ENCODE assay signal across 20 cellular contexts in the genomic region with DNA sequence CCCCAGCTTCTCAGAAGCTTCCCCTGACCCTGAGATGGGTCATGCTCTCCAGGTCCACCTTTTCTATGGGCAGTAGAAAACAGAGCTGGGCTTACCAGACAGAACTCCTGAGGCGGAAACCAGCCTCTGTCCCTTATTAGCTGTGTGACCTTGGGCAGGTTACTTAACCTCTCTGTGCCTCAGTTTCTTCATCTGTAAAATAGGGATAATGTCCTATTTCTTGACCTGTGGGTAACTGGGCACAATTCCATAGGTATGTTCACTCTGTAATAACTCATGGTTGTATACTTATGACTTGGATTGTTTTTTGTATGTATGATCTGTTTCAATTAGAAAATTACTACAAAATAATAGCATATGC. TPM values are rescaled to one million over a fixed set of nuclear protein-coding genes. Genes with fewer than 3 reads are reported as not detected.
DNase-seq lines count a peak whose midpoint lies in the region; ATAC-seq and FAIRE-seq lines count a peak whose summit lies in the region.
"Had no signal": no experiment of that assay in that cellular context is flagged by ENCODE, and none has a peak within 500 bp of the region (broad histone marks: within the 10 kb centered on the region; RNA-seq: fewer than 3 reads in every experiment).

No MANE protein-coding gene starts in this region.

- DNase-seq in activated T-cell treated with anti-CD3 and anti-CD28 coated beads, Interleukin-2, amount 50 U/mL, for 72 hours: no peak
- no peak for DNase-seq in activated T-cell treated with anti-CD3 and anti-CD28 coated beads for 4 hours
- no peak for DNase-seq in stimulated activated naive B cell treated with anti-CD40 and anti-IgM and Interleukin-4, amounts not matched to agents 10 μg/mL and 1 μg/mL and 100 μg/mL, for 72 hours
- DNase-seq in urothelium cell line (ENCODE audit: low spot score): no peak
- DNase-seq in NCI-H2171 treated with DMSO at 0.1 percent for 48 hours (lab: John Stamatoyannopoulos, UW): no peak
- DNase-seq in NCI-H446 treated with DMSO at 0.1 percent for 48 hours (lab: John Stamatoyannopoulos, UW): no peak
- DNase-seq: CD8-positive, alpha-beta memory T cell; DMS79 treated with DMSO at 0.1 percent for 48 hours; NCI-H1092 treated with DMSO at 0.1 percent for 48 hours; NCI-H146; NCI-H2029 treated with DMSO at 0.1 percent for 48 hours; NCI-H2171; NCI-H446; NK-92 treated with Interleukin-12 subunit alpha and Interleukin-12 subunit beta, amount 100 ng/mL, for 24 hours had no signal

- no peaks in the 10 kb centered on the region for H3K27me3 Mint-ChIP-seq in activated T-cell treated with anti-CD3 and anti-CD28 coated beads, Interleukin-2, amount 50 U/mL, for 72 hours (ENCODE audit: low read depth)
- no peaks in the 10 kb centered on the region for H3K27me3 Mint-ChIP-seq in IgD-negative memory B cell
- no peaks in the 10 kb centered on the region for H3K27me3 Mint-ChIP-seq in dendritic cell treated with granulocyte-macrophage colony-stimulating factor and Interleukin-4, amounts not matched to agents 40 ng/mL and 50 ng/mL, for 4 days
- no peaks in the 10 kb centered on the region for H3K27me3 Mint-ChIP-seq in stimulated activated naive B cell treated with anti-CD40 and anti-IgM and Interleukin-4, amounts not matched to agents 10 μg/mL and 1 μg/mL and 100 μg/mL, for 72 hours
- H3K27me3 Mint-ChIP-seq: CD8-positive, alpha-beta memory T cell had no signal

- no peak for ATAC-seq in activated T-cell treated with anti-CD3 and anti-CD28 coated beads, Interleukin-2, amount 50 U/mL, for 72 hours (replicated peaks in 1 of 2)
- no peak for ATAC-seq in stimulated activated naive B cell treated with anti-CD40 and anti-IgM and Interleukin-4, amounts not matched to agents 10 μg/mL and 1 μg/mL and 100 μg/mL, for 72 hours (replicated peaks)

- FAIRE-seq in urothelium cell line (lab: Jason Lieb, UNC): no peak
- FAIRE-seq: A204.1, D721Med had no signal

- H3K9me3 Mint-ChIP-seq in activated T-cell treated with anti-CD3 and anti-CD28 coated beads, Interleukin-2, amount 50 U/mL, for 72 hours: peaks cover 0 to 4% of the 10 kb centered on the region in 2 donors
- H3K9me3 Mint-ChIP-seq in IgD-negative memory B cell: no peaks in the 10 kb centered on the region
- no peaks in the 10 kb centered on the region for H3K9me3 Mint-ChIP-seq in dendritic cell treated with granulocyte-macrophage colony-stimulating factor and Interleukin-4, amounts not matched to agents 40 ng/mL and 50 ng/mL, for 4 days
- H3K9me3 Mint-ChIP-seq in stimulated activated naive B cell treated with anti-CD40 and anti-IgM and Interleukin-4, amounts not matched to agents 10 μg/mL and 1 μg/mL and 100 μg/mL, for 72 hours: peaks cover 0 to 5% of the 10 kb centered on the region in 2 donors
- H3K9me3 Mint-ChIP-seq: CD8-positive, alpha-beta memory T cell had no signal

- intact Hi-C loops in dendritic cell treated with granulocyte-macrophage colony-stimulating factor and Interleukin-4, amounts not matched to agents 40 ng/mL and 50 ng/mL, for 4 days (cut with micrococcal nuclease): no loop called here

- H3K4me1 Mint-ChIP-seq in activated T-cell treated with anti-CD3 and anti-CD28 coated beads, Interleukin-2, amount 50 U/mL, for 72 hours (ENCODE audit: low read depth): no peaks in the 10 kb centered on the region
- peaks cover 26 to 49% (median 37%) of the 10 kb centered on the region in 3 donors for H3K4me1 Mint-ChIP-seq in IgD-negative memory B cell
- peaks cover 26% of the 10 kb centered on the region for H3K4me1 Mint-ChIP-seq in dendritic cell treated with granulocyte-macrophage colony-stimulating factor and Interleukin-4, amounts not matched to agents 40 ng/mL and 50 ng/mL, for 4 days (ENCODE audit: low read depth)
- H3K4me1 Mint-ChIP-seq in stimulated activated naive B cell treated with anti-CD40 and anti-IgM and Interleukin-4, amounts not matched to agents 10 μg/mL and 1 μg/mL and 100 μg/mL, for 72 hours: peaks cover 54 to 69% of the 10 kb centered on the region in 2 donors

- peaks cover 9 to 17% of the 10 kb centered on the region in 2 donors for H3K36me3 Mint-ChIP-seq in activated T-cell treated with anti-CD3 and anti-CD28 coated beads, Interleukin-2, amount 50 U/mL, for 72 hours (ENCODE audit: insufficient read depth in 2 of 2)
- H3K36me3 Mint-ChIP-seq in IgD-negative memory B cell: peaks cover 4% of the 10 kb centered on the region
- H3K36me3 Mint-ChIP-seq in dendritic cell treated with granulocyte-macrophage colony-stimulating factor and Interleukin-4, amounts not matched to agents 40 ng/mL and 50 ng/mL, for 4 days (ENCODE audit: low read depth): peaks cover 77% of the 10 kb centered on the region
- peaks cover 52 to 84% of the 10 kb centered on the region in 2 donors for H3K36me3 Mint-ChIP-seq in stimulated activated naive B cell treated with anti-CD40 and anti-IgM and Interleukin-4, amounts not matched to agents 10 μg/mL and 1 μg/mL and 100 μg/mL, for 72 hours

- H3K4me3 Mint-ChIP-seq in activated T-cell treated with anti-CD3 and anti-CD28 coated beads, Interleukin-2, amount 50 U/mL, for 72 hours: no peak overlapping the region
- H3K4me3 Mint-ChIP-seq in IgD-negative memory B cell: peak overlapping the region in 1 of 4 donors; percentile 67
- H3K4me3 Mint-ChIP-seq in dendritic cell treated with granulocyte-macrophage colony-stimulating factor and Interleukin-4, amounts not matched to agents 40 ng/mL and 50 ng/mL, for 4 days: no peak overlapping the region
- no peak overlapping the region for H3K4me3 Mint-ChIP-seq in stimulated activated naive B cell treated with anti-CD40 and anti-IgM and Interleukin-4, amounts not matched to agents 10 μg/mL and 1 μg/mL and 100 μg/mL, for 72 hours
- H3K4me3 Mint-ChIP-seq: CD8-positive, alpha-beta memory T cell had no signal

- H3K27ac Mint-ChIP-seq in activated T-cell treated with anti-CD3 and anti-CD28 coated beads, Interleukin-2, amount 50 U/mL, for 72 hours: peak overlapping the region; percentile 11
- peak overlapping the region in 2 of 3 donors; percentile 14 to 58 for H3K27ac Mint-ChIP-seq in IgD-negative memory B cell
- H3K27ac Mint-ChIP-seq in dendritic cell treated with granulocyte-macrophage colony-stimulating factor and Interleukin-4, amounts not matched to agents 40 ng/mL and 50 ng/mL, for 4 days: peak overlapping the region; percentile 61
- H3K27ac Mint-ChIP-seq in stimulated activated naive B cell treated with anti-CD40 and anti-IgM and Interleukin-4, amounts not matched to agents 10 μg/mL and 1 μg/mL and 100 μg/mL, for 72 hours: peak overlapping the region; percentile 49

RNA-seq across cellular contexts. Expression of gene EDN2, which starts 57.1 kb away (rescaled TPM):
- not detected for total RNA-seq in activated T-cell treated with anti-CD3 and anti-CD28 coated beads, Interleukin-2, amount 50 U/mL, for 72 hours
- not detected for polyA plus RNA-seq in IgD-negative memory B cell
- total RNA-seq: CD8-positive, alpha-beta memory T cell; GM23248; LHCN-M2 had no signal
- polyA plus RNA-seq: CD8-positive, alpha-beta memory T cell; GM23248 had no signal

Comparison
In these comparisons a context has a peak if more than half of its experiments do, and no peak if none do; other contexts are left out.
1. H3K27ac Mint-ChIP-seq: peak in every context shown above with its lines; median percentile 61 in dendritic cell treated with granulocyte-macrophage colony-stimulating factor and Interleukin-4, amounts not matched to agents 40 ng/mL and 50 ng/mL, for 4 days; 49 in stimulated activated naive B cell treated with anti-CD40 and anti-IgM and Interleukin-4, amounts not matched to agents 10 μg/mL and 1 μg/mL and 100 μg/mL, for 72 hours; 36 in IgD-negative memory B cell; 11 in activated T-cell treated with anti-CD3 and anti-CD28 coated beads, Interleukin-2, amount 50 U/mL, for 72 hours.